Comparison of ENCODE assay signal across 9 cellular contexts in the genomic region with DNA sequence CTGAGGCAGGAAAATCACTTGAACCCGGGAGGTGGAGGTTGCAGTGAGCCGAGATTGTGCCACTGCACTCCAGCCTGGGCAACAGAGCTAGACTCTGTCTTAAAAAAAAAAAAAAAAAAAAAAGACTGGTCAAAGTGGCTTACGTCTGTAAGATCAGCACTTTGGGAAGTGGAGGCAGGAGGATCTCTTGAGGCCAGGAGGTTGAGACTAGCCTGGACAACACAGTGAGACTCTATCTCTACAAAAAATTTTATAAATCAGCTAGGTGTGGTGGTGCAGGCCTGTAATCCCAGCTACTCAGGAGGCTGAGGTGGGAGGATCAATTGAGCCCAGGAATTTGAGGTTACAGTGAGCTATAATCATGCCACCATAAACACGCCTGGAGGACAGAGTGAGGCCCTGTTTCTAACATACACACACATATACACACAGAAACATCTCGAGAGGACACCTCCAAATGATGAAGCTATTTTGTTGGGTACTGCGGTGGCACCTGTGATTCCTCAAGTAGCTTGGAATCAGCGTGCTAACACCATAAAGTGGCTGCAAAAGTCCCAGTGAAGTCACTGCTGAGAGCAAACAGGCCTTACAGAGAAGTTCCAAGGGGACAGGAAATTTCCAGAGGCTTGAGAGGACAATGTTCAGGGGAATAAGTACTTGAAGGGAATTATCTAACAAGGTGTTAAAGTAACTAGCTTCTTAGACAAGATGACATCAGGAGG. TPM values are rescaled to one million over a fixed set of nuclear protein-coding genes. Genes with fewer than 3 reads are reported as not detected.
DNase-seq lines count a peak whose midpoint lies in the region; ATAC-seq and TF ChIP-seq lines count a peak whose summit lies in the region.
"Had no signal": no experiment of that assay in that cellular context is flagged by ENCODE, and none has a peak within 500 bp of the region (broad histone marks: within the 10 kb centered on the region; RNA-seq: fewer than 3 reads in every experiment).

No MANE protein-coding gene starts in this region.

- H3K9me3 ChIP-seq in WERI-Rb-1 (ENCODE audit: severe bottlenecking) (peaks cover 3% of the 10 kb centered on the region), gastroesophageal sphincter (no peaks in the 10 kb centered on the region)

- no peaks in the 10 kb centered on the region for H3K9me3 Mint-ChIP-seq in stimulated activated effector memory CD8-positive, alpha-beta T cell treated with anti-CD3 and anti-CD28 coated beads, Interleukin-12 subunit alpha, Interleukin-12 subunit beta, amount 100 ng/mL, for 72 hours

- peaks cover 3 to 69% (median 38%) of the 10 kb centered on the region in 3 donors for H3K4me1 ChIP-seq in gastroesophageal sphincter

- TF ChIP-seq EP300 in gastroesophageal sphincter (IDR thresholded peaks at IDR 0.05): no peak

- ATAC-seq in gastroesophageal sphincter (no peak), HG03039 (IDR thresholded peaks at IDR 0.05; ENCODE audit: unreplicated experiment) (no peak), HG02763 (IDR thresholded peaks at IDR 0.05; ENCODE audit: unreplicated experiment) (no peak)
- ATAC-seq in stimulated activated effector memory CD8-positive, alpha-beta T cell treated with anti-CD3 and anti-CD28 coated beads, Interleukin-12 subunit alpha, Interleukin-12 subunit beta, amount 100 ng/mL, for 72 hours: no peak

- H3K4me3 ChIP-seq in HFF-Myc (replicated peaks; ENCODE audit: low read depth, low read length) (peak overlapping the region; percentile 79), WERI-Rb-1 (ENCODE audit: low read depth, low read length) (peak overlapping the region; percentile 93), gastroesophageal sphincter (peak overlapping the region; percentile 53 to 90)

- no peak for TF ChIP-seq CTCF in HFF-Myc (IDR thresholded peaks at IDR 0.05; ENCODE audit: low read depth, low read length, missing control alignments)
- no peak for TF ChIP-seq CTCF in WERI-Rb-1 (IDR thresholded peaks at IDR 0.05; ENCODE audit: low read depth, low read length)
- no peak for TF ChIP-seq CTCF in gastroesophageal sphincter (IDR thresholded peaks at IDR 0.05)

- DNase-seq in HFF-Myc (ENCODE audit: extremely low read depth, low read depth) (no peak), WERI-Rb-1 (no peak), mucosa of gallbladder (ENCODE audit: low spot score) (no peak)
- DNase-seq in stimulated activated effector memory CD8-positive, alpha-beta T cell treated with anti-CD3 and anti-CD28 coated beads, Interleukin-12 subunit alpha, Interleukin-12 subunit beta, amount 100 ng/mL, for 72 hours (ENCODE audit: low spot score in 2 of 2): no peak
- DNase-seq: anterior cingulate cortex; stimulated activated CD8-positive, alpha-beta memory T cell treated with anti-CD3 and anti-CD28 coated beads, Interleukin-4, amount 100 ng/mL, for 48 hours had no signal

- H3K4me3 Mint-ChIP-seq in stimulated activated effector memory CD8-positive, alpha-beta T cell treated with anti-CD3 and anti-CD28 coated beads, Interleukin-12 subunit alpha, Interleukin-12 subunit beta, amount 100 ng/mL, for 72 hours: peak overlapping the region; percentile 72

- TF ChIP-seq POLR2A in gastroesophageal sphincter (IDR thresholded peaks at IDR 0.05): no peak

- H3K27ac ChIP-seq in WERI-Rb-1: no peak overlapping the region
- peak overlapping the region; percentile 67 to 98 (median 96) for H3K27ac ChIP-seq in gastroesophageal sphincter

- H3K36me3 ChIP-seq in WERI-Rb-1 (peaks cover 23% of the 10 kb centered on the region), gastroesophageal sphincter (peaks cover 0 to 17% of the 10 kb centered on the region in 2 donors)

- H3K27ac Mint-ChIP-seq in stimulated activated effector memory CD8-positive, alpha-beta T cell treated with anti-CD3 and anti-CD28 coated beads, Interleukin-12 subunit alpha, Interleukin-12 subunit beta, amount 100 ng/mL, for 72 hours: peak overlapping the region; percentile 89

- H3K27me3 ChIP-seq in WERI-Rb-1 (ENCODE audit: insufficient read depth, low read depth, severe bottlenecking): no peaks in the 10 kb centered on the region
- no peaks in the 10 kb centered on the region for H3K27me3 ChIP-seq in gastroesophageal sphincter

- H3K4me1 Mint-ChIP-seq in stimulated activated effector memory CD8-positive, alpha-beta T cell treated with anti-CD3 and anti-CD28 coated beads, Interleukin-12 subunit alpha, Interleukin-12 subunit beta, amount 100 ng/mL, for 72 hours: peaks cover 50% of the 10 kb centered on the region

- H3K36me3 Mint-ChIP-seq in stimulated activated effector memory CD8-positive, alpha-beta T cell treated with anti-CD3 and anti-CD28 coated beads, Interleukin-12 subunit alpha, Interleukin-12 subunit beta, amount 100 ng/mL, for 72 hours: peaks cover 39% of the 10 kb centered on the region

- 62 to 88% methylated on average over 2 to 5 of the region's 7 CpGs for WGBS in gastroesophageal sphincter (ENCODE audit: low coverage in 1 of 2), 2 donors

RNA-seq across cellular contexts. Expression of a gene that starts 1.4 kb away (rescaled TPM):
- total RNA-seq in gastroesophageal sphincter: 10 to 100 TPM; 69.8 to 82.5 (median 73.8) TPM
- total RNA-seq in mucosa of gallbladder: 98.4 TPM

RNA-seq across cellular contexts. Expression of a gene that starts 52.7 kb away (rescaled TPM):
- total RNA-seq in gastroesophageal sphincter: 10 to 100 TPM; 10.8 to 53.4 (median 23.8) TPM
- 31.5 TPM for total RNA-seq in mucosa of gallbladder
